ENCODE assay signal across 8 cellular contexts in the genomic region with DNA sequence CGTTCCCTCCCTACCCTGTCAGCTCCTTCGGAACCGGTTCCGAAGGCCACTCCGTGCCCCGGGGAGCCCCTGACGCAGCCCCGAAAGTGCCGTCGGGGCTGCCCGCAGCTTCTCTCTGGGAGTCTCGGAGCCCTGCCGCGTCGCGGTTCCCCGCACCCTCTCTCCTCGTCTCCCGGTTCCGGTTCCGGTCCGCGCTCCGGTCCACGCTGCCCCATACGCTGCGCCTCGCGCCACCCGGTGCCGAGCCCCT. TPM values are rescaled to one million over a fixed set of nuclear protein-coding genes. Genes with fewer than 3 reads are reported as not detected.
DNase-seq lines count a peak whose midpoint lies in the region; ATAC-seq and TF ChIP-seq lines count a peak whose summit lies in the region.

No MANE protein-coding gene starts in this region.

- peak overlapping the region; percentile 34; the same call in 1 of the 2 replicates for H2AFZ ChIP-seq in OCI-LY7 (ENCODE audit: low read length)

- H3K27ac ChIP-seq in OCI-LY7 (ENCODE audit: low read depth, low read length, poor library complexity, severe bottlenecking) = peak overlapping the region; percentile 87
- peak overlapping the region; percentile 71 for H3K27ac ChIP-seq in brain microvascular endothelial cell

- H3K79me2 ChIP-seq in OCI-LY7 (ENCODE audit: insufficient read depth, low read depth, low read length) = peaks cover 37% of the 10 kb centered on the region

- POLR2A ChIA-PET in OCI-LY7 (lab: Charles Lee) = interaction anchor here (0.6 to 2.5 kb wide), 9 partner anchors 9 to 972 kb away, joined by 3 to 37 read pairs (median 6); a partner anchor contains a TSS

- H4K20me1 ChIP-seq in OCI-LY7 (ENCODE audit: insufficient read depth, low read length) = peaks cover 9% of the 10 kb centered on the region; the same call in 1 of the 2 replicates

- no peaks in the 10 kb centered on the region for H3K9me3 ChIP-seq in OCI-LY7 (ENCODE audit: low read length)

- H3K9me2 ChIP-seq in OCI-LY7 (ENCODE audit: insufficient read depth, low read length) = no peaks in the 10 kb centered on the region

- intact Hi-C loops in OCI-LY7 (cut with micrococcal nuclease; ENCODE audit: unreplicated experiment) = loop anchor here (2.0 kb wide), 1 partner anchor 64 kb away; a partner anchor contains a TSS
- intact Hi-C loops in left colon (cut with DNase I, micrococcal nuclease) = no loop called here

- no peak for TF ChIP-seq CTCF in OCI-LY7 (conservative IDR thresholded peaks at IDR 0.05; ENCODE audit: low read length)
- no peak for TF ChIP-seq CTCF in brain microvascular endothelial cell (IDR thresholded peaks at IDR 0.05; ENCODE audit: low read depth, low read length, missing control alignments)

- H3K4me3 ChIP-seq in OCI-LY7 (ENCODE audit: low read depth, low read length, poor library complexity, severe bottlenecking) (peak overlapping the region; percentile 98), brain microvascular endothelial cell (ENCODE audit: low read depth, low read length) (peak overlapping the region; percentile 93)

- H3K36me3 ChIP-seq in OCI-LY7 (ENCODE audit: insufficient read depth, low read length) = peaks cover 84% of the 10 kb centered on the region
- H3K36me3 ChIP-seq in brain microvascular endothelial cell (replicated peaks) = peaks cover 27% of the 10 kb centered on the region

- BruUV-seq in OCI-LY7 (replicated peaks; lab: Mats Ljungman, UMichigan) = no TSS peak

- H3K4me2 ChIP-seq in OCI-LY7 (ENCODE audit: low read length) = peak overlapping the region; percentile 98

- in situ Hi-C loops in brain microvascular endothelial cell (cut with HindIII; ENCODE audit: low pct_ligation_motif_present, low sequenced_read_pairs) = no loop called here

- no peaks in the 10 kb centered on the region for H3K27me3 ChIP-seq in brain microvascular endothelial cell (replicated peaks)

- CTCF ChIA-PET in OCI-LY7 (lab: Charles Lee; ENCODE audit: unreplicated experiment) = interaction anchor here (0.6 to 1.0 kb wide), 3 partner anchors 10 to 216 kb away, joined by 4 to 8 read pairs (median 6); a partner anchor contains a TSS

- peaks cover 24% of the 10 kb centered on the region for H3K4me1 ChIP-seq in OCI-LY7 (ENCODE audit: insufficient read depth, low read length, poor library complexity, severe bottlenecking)

- peak; percentile 15 for ATAC-seq in left colon
- ATAC-seq in stimulated activated naive CD8-positive, alpha-beta T cell treated with anti-CD3 and anti-CD28 coated beads, Interleukin-15, Interleukin-2, amounts not matched to agents 100 U/mL and 50 U/mL, for 24 hours = peak; percentile 6
- no peak for ATAC-seq in HG03378 (IDR thresholded peaks at IDR 0.05; ENCODE audit: unreplicated experiment)

- peak; percentile 34 for DNase-seq in activated effector memory CD4-positive, alpha-beta T cell treated with Interleukin-2 at 50 U/mL for 16 hours
- DNase-seq in activated effector memory CD4-positive, alpha-beta T cell treated with anti-CD3 and anti-CD28 coated beads, Interleukin-2, amount 50 U/mL, for 16 hours = no peak
- DNase-seq in OCI-LY7 (ENCODE audit: low spot score) (peak; percentile 43), brain microvascular endothelial cell (no peak), left colon (no peak)
- peak; percentile 70 for DNase-seq in stimulated activated naive CD8-positive, alpha-beta T cell treated with anti-CD3 and anti-CD28 coated beads, Interleukin-15, Interleukin-2, amounts not matched to agents 100 U/mL and 50 U/mL, for 24 hours
- DNase-seq in activated CD8-positive, alpha-beta memory T cell treated with anti-CD3 and anti-CD28 coated beads, Interleukin-2, amount 50 U/mL, for 4 hours = no peak

RNA-seq across cellular contexts. Expression of a gene that starts 0.6 kb away (rescaled TPM):
- total RNA-seq in OCI-LY7 (2014; rRNA removed; shearing (Covaris generic)) = 130 and 133 TPM in 2 replicates
- total RNA-seq in OCI-LY7 (2022) = 162 and 174 TPM in 2 replicates
- total RNA-seq in left colon = 10 to 100 TPM; 84.5 to 96.6 TPM

RNA-seq across cellular contexts. Expression of a gene that starts 9.7 kb away (rescaled TPM):
- total RNA-seq in OCI-LY7 (2014; rRNA removed; shearing (Covaris generic)) = 15.6 and 22.5 TPM in 2 replicates
- 38.2 and 40.4 TPM in 2 replicates for total RNA-seq in OCI-LY7 (2022)
- total RNA-seq in left colon = 10 to 100 TPM; 14.0 to 14.7 TPM

RNA-seq across cellular contexts. Expression of a gene that starts 11.5 kb away (rescaled TPM):
- 41.2 and 52.8 TPM in 2 replicates for total RNA-seq in OCI-LY7 (2014; rRNA removed; shearing (Covaris generic))
- total RNA-seq in OCI-LY7 (2022) (81.6 and 92.6 TPM in 2 replicates), left colon (10 to 100 TPM; 45.4 to 57.9 TPM)

RNA-seq across cellular contexts. Expression of a gene that starts 12.0 kb away (rescaled TPM):
- total RNA-seq in OCI-LY7 (2014; rRNA removed; shearing (Covaris generic)) = 0.69 and 1.1 TPM in 2 replicates
- total RNA-seq in OCI-LY7 (2022) (1.2 and 2.5 TPM in 2 replicates), left colon (1 to 10 TPM; 2.0 to 3.2 TPM)

RNA-seq across cellular contexts. Expression of a gene that starts 20.7 kb away (rescaled TPM):
- 55.8 and 74.3 TPM in 2 replicates for total RNA-seq in OCI-LY7 (2014; rRNA removed; shearing (Covaris generic))
- total RNA-seq in OCI-LY7 (2022) (66.2 and 71.3 TPM in 2 replicates), left colon (10 to 100 TPM; 27.0 to 28.8 TPM)

Comparison
In these comparisons a context has a peak if more than half of its experiments do, and no peak if none do; other contexts are left out.
1. DNase-seq: peak in activated effector memory CD4-positive, alpha-beta T cell treated with Interleukin-2 at 50 U/mL for 16 hours (single experiment), OCI-LY7 (single experiment) and stimulated activated naive CD8-positive, alpha-beta T cell treated with anti-CD3 and anti-CD28 coated beads, Interleukin-15, Interleukin-2, amounts not matched to agents 100 U/mL and 50 U/mL, for 24 hours (single experiment); none in activated effector memory CD4-positive, alpha-beta T cell treated with anti-CD3 and anti-CD28 coated beads, Interleukin-2, amount 50 U/mL, for 16 hours (single experiment), brain microvascular endothelial cell (single experiment), left colon (0 of 2) and activated CD8-positive, alpha-beta memory T cell treated with anti-CD3 and anti-CD28 coated beads, Interleukin-2, amount 50 U/mL, for 4 hours (single experiment).